21 cellular contexts compared by ENCODE assay signal in the genomic region with DNA sequence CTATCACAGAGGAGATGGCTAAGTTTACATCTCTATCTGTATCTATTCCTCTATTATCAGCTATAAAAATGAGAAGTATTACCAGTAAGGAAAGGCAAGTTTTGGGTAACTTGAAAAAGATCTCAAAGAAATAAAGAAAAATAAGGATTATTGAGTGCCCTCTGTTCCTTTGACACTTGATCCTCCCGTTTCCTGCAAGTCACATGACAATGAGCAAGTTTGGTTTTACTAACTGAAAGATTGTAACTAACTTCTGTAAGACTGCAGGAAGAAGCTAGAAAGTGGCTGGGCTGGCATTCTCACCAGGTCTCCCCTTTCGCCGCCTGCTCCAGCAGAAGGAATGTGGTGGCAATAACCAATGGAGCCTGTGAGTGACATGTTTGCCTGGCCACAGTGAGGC. TPM values are rescaled to one million over a fixed set of nuclear protein-coding genes. Genes with fewer than 3 reads are reported as not detected.
DNase-seq lines count a peak whose midpoint lies in the region; ATAC-seq and TF ChIP-seq lines count a peak whose summit lies in the region.
"Had no signal": no experiment of that assay in that cellular context is flagged by ENCODE, and none has a peak within 500 bp of the region (broad histone marks: within the 10 kb centered on the region; RNA-seq: fewer than 3 reads in every experiment).

No MANE protein-coding gene starts in this region.

- H3K36me3 Mint-ChIP-seq in GM23338 (ENCODE audit: low read depth): no peaks in the 10 kb centered on the region
- H3K36me3 Mint-ChIP-seq in WTC11: no peaks in the 10 kb centered on the region
- H3K36me3 Mint-ChIP-seq in naive B cell: peaks cover 5 to 9% of the 10 kb centered on the region in 2 donors
- H3K36me3 Mint-ChIP-seq: CD8-positive, alpha-beta memory T cell had no signal

- H3K18ac ChIP-seq in neuronal stem cell (ENCODE audit: low read length): no peak overlapping the region

- no peaks in the 10 kb centered on the region for H3K79me2 ChIP-seq in GM23338 (replicated peaks; ENCODE audit: insufficient read depth)

- H3K27me3 Mint-ChIP-seq in GM23338 (ENCODE audit: insufficient read depth, low read depth, poor library complexity) (no peaks in the 10 kb centered on the region), WTC11 (ENCODE audit: low read depth) (no peaks in the 10 kb centered on the region), naive B cell (no peaks in the 10 kb centered on the region)
- H3K27me3 Mint-ChIP-seq: CD4-positive, alpha-beta T cell; CD8-positive, alpha-beta memory T cell had no signal

- no peak overlapping the region for H3K4me3 ChIP-seq in GM23338
- H3K4me3 ChIP-seq in neuronal stem cell (ENCODE audit: low read length in 2 of 2): no peak overlapping the region
- no peak overlapping the region for H3K4me3 ChIP-seq in suprapubic skin
- H3K4me3 ChIP-seq: A549; BLaER1 treated with 17β-estradiol and CSF1 and Interleukin-3, amounts not matched to agents 10 nM and 100 nM had no signal

- H3K9me2 ChIP-seq in GM23338 (ENCODE audit: insufficient read depth): peaks cover 6% of the 10 kb centered on the region; the same call in 1 of the 2 replicates

- H3K4me1 ChIP-seq in GM23338 (ENCODE audit: insufficient read depth) (no peaks in the 10 kb centered on the region), neuronal stem cell (ENCODE audit: control insufficient read depth in 2 of 2, insufficient read depth in 1 of 2, low read depth in 1 of 2, low read length in 2 of 2) (no peaks in the 10 kb centered on the region), suprapubic skin (no peaks in the 10 kb centered on the region)
- H3K4me1 ChIP-seq: A549, BE2C had no signal

- no peaks in the 10 kb centered on the region for H3K4me1 Mint-ChIP-seq in GM23338
- H3K4me1 Mint-ChIP-seq in WTC11: 0 out of 2 replicates have a peak, but pooled peaks cover 3% of the 10 kb centered on the region
- peaks cover 34 to 73% (median 47%) of the 10 kb centered on the region in 3 donors for H3K4me1 Mint-ChIP-seq in naive B cell
- H3K4me1 Mint-ChIP-seq: CD8-positive, alpha-beta memory T cell had no signal

- H3K27me3 ChIP-seq in GM23338 (ENCODE audit: insufficient read depth) (no peaks in the 10 kb centered on the region), neuronal stem cell (ENCODE audit: control insufficient read depth in 3 of 3, insufficient read depth in 3 of 3, low read depth in 1 of 3, low read length in 3 of 3) (no peaks in the 10 kb centered on the region), suprapubic skin (no peaks in the 10 kb centered on the region)
- H3K27me3 ChIP-seq: BE2C; BLaER1 treated with 17β-estradiol and CSF1 and Interleukin-3, amounts not matched to agents 10 nM and 100 nM had no signal

- no peaks in the 10 kb centered on the region for H3K9me3 ChIP-seq in neuronal stem cell (replicated peaks in 1 of 2; ENCODE audit: control insufficient read depth in 2 of 2, insufficient read depth in 1 of 2, low read depth in 1 of 2, low read length in 2 of 2)
- no peaks in the 10 kb centered on the region for H3K9me3 ChIP-seq in suprapubic skin
- H3K9me3 ChIP-seq: A549; BE2C; BLaER1 treated with 17β-estradiol and CSF1 and Interleukin-3, amounts not matched to agents 10 nM and 100 nM had no signal

- H2BK120ac ChIP-seq in neuronal stem cell (ENCODE audit: low read depth, low read length): no peak overlapping the region

- H3K14ac ChIP-seq in neuronal stem cell (ENCODE audit: low read length): no peak overlapping the region

- no peak overlapping the region for H2BK5ac ChIP-seq in neuronal stem cell (ENCODE audit: low read length)

- H3K4me2 ChIP-seq in GM23338 (no peak overlapping the region), neuronal stem cell (ENCODE audit: insufficient read depth, low read length, poor library complexity, severe bottlenecking) (no peak overlapping the region)
- H3K4me2 ChIP-seq: A549; BLaER1 treated with 17β-estradiol and CSF1 and Interleukin-3, amounts not matched to agents 10 nM and 100 nM had no signal

- no CpG with 5 or more reads among the region's 3 CpGs for WGBS in neuronal stem cell (ENCODE audit: extremely low coverage in 2 of 2, insufficient read length in 2 of 2, insufficient replicate concordance in 1 of 2), 2 donors
- 93% methylated on average over 3 of the region's 3 CpGs for WGBS in suprapubic skin

- no peak overlapping the region for H4K91ac ChIP-seq in neuronal stem cell (ENCODE audit: low read depth, low read length, poor library complexity)

- H3K4me3 Mint-ChIP-seq in GM23338 (no peak overlapping the region), WTC11 (no peak overlapping the region), naive B cell (peak overlapping the region in 1 of 8 donors; percentile 3)
- H3K4me3 Mint-ChIP-seq: CD14-positive monocyte; CD4-positive, alpha-beta T cell; CD8-positive, alpha-beta memory T cell had no signal

- no peak for TF ChIP-seq POLR2A in suprapubic skin (IDR thresholded peaks at IDR 0.05)

- H3K4ac ChIP-seq in neuronal stem cell (ENCODE audit: low read length): no peak overlapping the region

- no peaks in the 10 kb centered on the region for H3K79me1 ChIP-seq in neuronal stem cell (ENCODE audit: low read depth, low read length)

- H2AFZ ChIP-seq in GM23338: peak overlapping the region; percentile 75; the same call in 1 of the 2 replicates
- H2AFZ ChIP-seq in neuronal stem cell (ENCODE audit: low read length): peak overlapping the region; percentile 56

- no peak overlapping the region for H2BK12ac ChIP-seq in neuronal stem cell (ENCODE audit: low read length)

- no peak overlapping the region for H4K8ac ChIP-seq in neuronal stem cell (ENCODE audit: low read depth, low read length)

- H3K36me3 ChIP-seq in GM23338 (ENCODE audit: insufficient read depth) (no peaks in the 10 kb centered on the region), neuronal stem cell (replicated peaks in 1 of 2; ENCODE audit: control insufficient read depth in 2 of 2, insufficient read depth in 2 of 2, low read length in 2 of 2) (no peaks in the 10 kb centered on the region), suprapubic skin (no peaks in the 10 kb centered on the region)
- H3K36me3 ChIP-seq: BE2C; BLaER1 treated with 17β-estradiol and CSF1 and Interleukin-3, amounts not matched to agents 10 nM and 100 nM had no signal

- H3K27ac Mint-ChIP-seq in GM23338 (no peak overlapping the region), WTC11 (no peak overlapping the region), naive B cell (peak overlapping the region in 4 of 6 donors; percentile 63 to 91 (median 87))
- H3K27ac Mint-ChIP-seq: CD14-positive monocyte; CD4-positive, alpha-beta T cell; CD8-positive, alpha-beta memory T cell had no signal

- no peak overlapping the region for H3K27ac ChIP-seq in GM23338 (ENCODE audit: low read depth)
- no peak overlapping the region for H3K27ac ChIP-seq in neuronal stem cell (replicated peaks; ENCODE audit: low read length)
- H3K27ac ChIP-seq in suprapubic skin: no peak overlapping the region
- H3K27ac ChIP-seq: A549; BLaER1 treated with 17β-estradiol and CSF1 and Interleukin-3, amounts not matched to agents 10 nM and 100 nM had no signal

- H3K9me3 Mint-ChIP-seq in GM23338 (no peaks in the 10 kb centered on the region), WTC11 (no peaks in the 10 kb centered on the region; the same call in 1 of the 2 replicates), naive B cell (no peaks in the 10 kb centered on the region)
- H3K9me3 Mint-ChIP-seq: CD4-positive, alpha-beta T cell had no signal

- no peaks in the 10 kb centered on the region for H3F3A ChIP-seq in GM23338 (replicated peaks; ENCODE audit: low read depth)

- no peak overlapping the region for H2AK5ac ChIP-seq in neuronal stem cell (ENCODE audit: low read depth, low read length)

- no peak overlapping the region for H2BK15ac ChIP-seq in neuronal stem cell (ENCODE audit: low read length)

- CTCF ChIA-PET in WTC11 (lab: Charles Lee): no interaction called here

- H3K23ac ChIP-seq in neuronal stem cell (ENCODE audit: low read depth, low read length, poor library complexity): no peak overlapping the region

- DNase-seq in GM23338 (ENCODE audit: low spot score) (no peak), WTC11 (ENCODE audit: low spot score) (no peak), naive B cell (no peak), neuronal stem cell (ENCODE audit: low spot score) (no peak), suprapubic skin (ENCODE audit: low spot score in 2 of 2) (no peak)
- DNase-seq: 8988T; ACHN; AML-193; BE2C; CD4-positive, alpha-beta T cell; CD8-positive, alpha-beta memory T cell; DMS 273 treated with DMSO at 0.1 percent for 48 hours; DMS79; GOT3; H7 had no signal

- no peak for TF ChIP-seq CTCF in GM23338 (conservative IDR thresholded peaks at IDR 0.05; ENCODE audit: low read depth in 2 of 2)
- no peak for TF ChIP-seq CTCF in WTC11 (IDR thresholded peaks at IDR 0.05)
- no peak for TF ChIP-seq CTCF in suprapubic skin (IDR thresholded peaks at IDR 0.05)

- POLR2A ChIA-PET in WTC11 (lab: Charles Lee): no interaction called here

- TF ChIP-seq EP300 in suprapubic skin (IDR thresholded peaks at IDR 0.05): no peak

- no peak overlapping the region for H3K9ac ChIP-seq in neuronal stem cell (ENCODE audit: low read depth, low read length, poor library complexity)
- H3K9ac ChIP-seq: BLaER1 treated with 17β-estradiol and CSF1 and Interleukin-3, amounts not matched to agents 10 nM and 100 nM had no signal

- no peaks in the 10 kb centered on the region for H4K20me1 ChIP-seq in GM23338 (replicated peaks; ENCODE audit: insufficient read depth)
- H4K20me1 ChIP-seq: BLaER1 treated with 17β-estradiol and CSF1 and Interleukin-3, amounts not matched to agents 10 nM and 100 nM had no signal

- ATAC-seq in GM23338: no peak
- no peak for ATAC-seq in WTC11
- ATAC-seq in naive B cell (ENCODE audit: low read depth in 2 of 2): no peak
- ATAC-seq in GM19467 (IDR thresholded peaks at IDR 0.05; ENCODE audit: unreplicated experiment): no peak
- ATAC-seq in GM18909 (IDR thresholded peaks at IDR 0.05; ENCODE audit: poor library complexity, unreplicated experiment): no peak
- ATAC-seq: A549, HCT116 had no signal

TF ChIP-seq in GM23338, 12 proteins besides CTCF, POLR2A, EP300 and RAD21 (continues in another document):
- TF ChIP-seq NANOG (IDR thresholded peaks at IDR 0.05; ENCODE audit: borderline replicate concordance): no peak

TF ChIP-seq in WTC11, 78 proteins besides CTCF, POLR2A, EP300 and RAD21 (continues in another document):
- no peak for TF ChIP-seq IRF2 (CRISPR knock-in tag; IDR thresholded peaks at IDR 0.05; ENCODE audit: borderline replicate concordance, low read depth)

RNA-seq across cellular contexts. Expression of gene ARHGAP24, which starts 59.2 kb away (rescaled TPM):
- total RNA-seq in GM23338 (2014; rRNA removed; shearing (Covaris generic)): 0.21 TPM in 1 of 2 replicates, not detected in the other
- 0.36 and 0.50 TPM in 2 replicates for polyA plus RNA-seq in GM23338 (2016; fragmentation: Nextera tagmentation; extraction: Ambion mirVana)
- total RNA-seq in WTC11 (2021): 1.2 to 2.1 TPM (median 1.4 TPM) in 3 replicates
- polyA plus RNA-seq in naive B cell (ENCODE audit: low read depth in 6 of 6): 100 to 1,000 TPM in 4 of 6 donors, 10 to 100 TPM in 2; 32.0 to 136 (median 109) TPM
- 0.29 TPM for polyA plus RNA-seq in neuronal stem cell (2013, experiment 1 of 2)
- polyA plus RNA-seq in neuronal stem cell (2013, experiment 2 of 2): 0.43 TPM
- 10 to 100 TPM; 17.8 to 65.2 (median 27.2) TPM for total RNA-seq in suprapubic skin
- total RNA-seq: CD8-positive, alpha-beta memory T cell had no signal
- polyA plus RNA-seq: CD8-positive, alpha-beta memory T cell had no signal

Comparison
In these comparisons a context has a peak if more than half of its experiments do, and no peak if none do; other contexts are left out.
1. H3K27ac Mint-ChIP-seq: peak in naive B cell (4 of 6); none in GM23338 (single experiment) and WTC11 (single experiment).